In genomic region chr4:174561556-174561955, GRCh38 we compare ENCODE assay signal across 25 cellular contexts. TPM values are rescaled to one million over a fixed set of nuclear protein-coding genes. Genes with fewer than 3 reads are reported as not detected.
DNase-seq lines count a peak whose midpoint lies in the region; TF ChIP-seq lines count a peak whose summit lies in the region.
"Had no signal": no experiment of that assay in that cellular context is flagged by ENCODE, and none has a peak within 500 bp of the region (broad histone marks: within the 10 kb centered on the region; RNA-seq: fewer than 3 reads in every experiment).

No MANE protein-coding gene starts in this region.

- no peak overlapping the region for H3K9ac ChIP-seq in GM23248

- no peaks in the 10 kb centered on the region for H3K79me2 ChIP-seq in GM23248 (ENCODE audit: insufficient read depth)

- H3K4me3 Mint-ChIP-seq in endothelial cell (ENCODE audit: unreplicated experiment), result no peak overlapping the region
- H3K4me3 Mint-ChIP-seq in nephron, result no peak overlapping the region
- H3K4me3 Mint-ChIP-seq: activated CD4-positive, alpha-beta T cell treated with anti-CD3 and anti-CD28 coated beads, Interleukin-2, amount 10 ng/mL, durations not matched to agents 24 days and 14 days; activated naive CD4-positive, alpha-beta T cell treated with anti-CD3 and anti-CD28 coated beads for 36 hours; naive B cell; type B pancreatic cell had no signal

- 46 to 77% methylated on average over 2 of the region's 2 CpGs for WGBS in GM23248 (ENCODE audit: low coverage in 1 of 2, low lambda C conversion rate in 2 of 2, missing lambda C conversion rate in 2 of 2), 2 experiments

- H3K4me1 ChIP-seq in GM23248 (ENCODE audit: insufficient read depth), result no peaks in the 10 kb centered on the region
- H3K4me1 ChIP-seq: psoas muscle had no signal

- H3K27me3 Mint-ChIP-seq in endothelial cell (ENCODE audit: unreplicated experiment) (no peaks in the 10 kb centered on the region), nephron (ENCODE audit: low read depth) (no peaks in the 10 kb centered on the region)
- H3K27me3 Mint-ChIP-seq: type B pancreatic cell had no signal

- no peaks in the 10 kb centered on the region for H3F3A ChIP-seq in GM23248 (ENCODE audit: insufficient read depth)

- no peak overlapping the region for H3K4me3 ChIP-seq in GM23248
- H3K4me3 ChIP-seq: cardiac muscle cell, GM12878, psoas muscle had no signal

- H3K36me3 ChIP-seq in GM23248 (ENCODE audit: low read depth), result no peaks in the 10 kb centered on the region
- H3K36me3 ChIP-seq: cardiac muscle cell had no signal

- no peak overlapping the region for H3K27ac ChIP-seq in GM23248
- H3K27ac ChIP-seq: cardiac muscle cell, HL-60, psoas muscle, RWPE1 had no signal

- no peak overlapping the region for H2AFZ ChIP-seq in GM23248

- H3K9me3 ChIP-seq in GM23248 (ENCODE audit: low read depth), result no peaks in the 10 kb centered on the region
- H3K9me3 ChIP-seq: psoas muscle had no signal

- H3K9me3 Mint-ChIP-seq in endothelial cell (ENCODE audit: unreplicated experiment) (no peaks in the 10 kb centered on the region), nephron (no peaks in the 10 kb centered on the region)
- H3K9me3 Mint-ChIP-seq: activated CD4-positive, alpha-beta T cell treated with anti-CD3 and anti-CD28 coated beads, Interleukin-2, amount 10 ng/mL, durations not matched to agents 24 days and 14 days; activated naive CD4-positive, alpha-beta T cell treated with anti-CD3 and anti-CD28 coated beads for 36 hours; type B pancreatic cell had no signal

- peaks cover 25% of the 10 kb centered on the region for H3K4me1 Mint-ChIP-seq in endothelial cell (ENCODE audit: unreplicated experiment)
- H3K4me1 Mint-ChIP-seq in nephron, result peaks cover 10% of the 10 kb centered on the region
- H3K4me1 Mint-ChIP-seq: activated CD4-positive, alpha-beta T cell treated with anti-CD3 and anti-CD28 coated beads, Interleukin-2, amount 10 ng/mL, durations not matched to agents 24 days and 14 days; naive B cell had no signal

- H3K9me2 ChIP-seq in GM23248 (ENCODE audit: insufficient read depth), result no peaks in the 10 kb centered on the region

- no peaks in the 10 kb centered on the region for H4K20me1 ChIP-seq in GM23248 (ENCODE audit: insufficient read depth)

- no peak for TF ChIP-seq CTCF in endothelial cell (IDR thresholded peaks at IDR 0.05; ENCODE audit: unreplicated experiment)
- no peak for TF ChIP-seq CTCF in nephron (IDR thresholded peaks at IDR 0.05; ENCODE audit: unreplicated experiment in 3 of 3)

- no peaks in the 10 kb centered on the region for H3K36me3 Mint-ChIP-seq in endothelial cell (ENCODE audit: low read depth, unreplicated experiment)
- no peaks in the 10 kb centered on the region for H3K36me3 Mint-ChIP-seq in nephron (ENCODE audit: low read depth)
- H3K36me3 Mint-ChIP-seq: naive B cell, type B pancreatic cell had no signal

- DNase-seq in NCI-H748 (lab: John Stamatoyannopoulos, UW; ENCODE audit: unreplicated experiment) (peak; percentile 33), NCI-H748 treated with DMSO at 0.1 percent for 48 hours (lab: John Stamatoyannopoulos, UW) (no peak), NCI-H69 (lab: John Stamatoyannopoulos, UW) (peak; percentile 65), endothelial cell (ENCODE audit: low spot score) (no peak), GM23248 (no peak), superior temporal gyrus (ENCODE audit: extremely low spot score) (no peak), HPDE6-E6E7 (ENCODE audit: extremely low spot score) (no peak)
- DNase-seq: activated CD4-positive, alpha-beta T cell treated with anti-CD3 and anti-CD28 coated beads, Interleukin-2, amount 10 ng/mL, durations not matched to agents 24 days and 14 days; activated naive CD4-positive, alpha-beta T cell treated with anti-CD3 and anti-CD28 coated beads for 36 hours; amygdala; DND-41; glutamatergic neuron; H7; left cardiac atrium; naive B cell; NCI-H1105 treated with DMSO at 0.1 percent for 48 hours; NCI-H2081; nucleus accumbens; psoas muscle had no signal

- H3K27ac Mint-ChIP-seq in endothelial cell (ENCODE audit: unreplicated experiment) (peak overlapping the region; percentile 85), nephron (peak overlapping the region in 2 of 3 experiments; percentile 8 to 43)
- H3K27ac Mint-ChIP-seq: activated CD4-positive, alpha-beta T cell treated with anti-CD3 and anti-CD28 coated beads, Interleukin-2, amount 10 ng/mL, durations not matched to agents 24 days and 14 days; activated naive CD4-positive, alpha-beta T cell treated with anti-CD3 and anti-CD28 coated beads for 36 hours; naive B cell had no signal

- no peak overlapping the region for H3K4me2 ChIP-seq in GM23248 (ENCODE audit: unreplicated experiment)

- no peaks in the 10 kb centered on the region for H3K27me3 ChIP-seq in GM23248 (replicated peaks; ENCODE audit: insufficient read depth)
- H3K27me3 ChIP-seq: cardiac muscle cell had no signal

- in situ Hi-C loops in GM23248 (cut with MboI), result no loop called here

RNA-seq across cellular contexts. Expression of gene HPGD, which starts 39.3 kb away (rescaled TPM):
- 14.6 TPM for total RNA-seq in endothelial cell (ENCODE audit: unreplicated experiment)
- total RNA-seq in GM23248 (2014; rRNA removed; shearing (Covaris generic)), result not detected in 2 replicates
- polyA plus RNA-seq in GM23248 (2016; fragmentation: Nextera tagmentation; extraction: Ambion mirVana), result not detected in 2 replicates

Comparison
In these comparisons a context has a peak if more than half of its experiments do, and no peak if none do; other contexts are left out.
1. DNase-seq: peak in NCI-H748 (single experiment) and NCI-H69 (single experiment); none in NCI-H748 treated with DMSO at 0.1 percent for 48 hours (single experiment), endothelial cell (single experiment), GM23248 (single experiment), superior temporal gyrus (single experiment) and HPDE6-E6E7 (single experiment).
2. RNA of gene HPGD, which starts 39.3 kb away (total RNA-seq): 14.6 TPM in endothelial cell (single experiment); not detected in GM23248; every median in the first group is over 10 times any median in the second.